Comparison of ENCODE assay signal across 10 cellular contexts in genomic region chr2:24342110-24342910, GRCh38. TPM values are rescaled to one million over a fixed set of nuclear protein-coding genes. Genes with fewer than 3 reads are reported as not detected.
A peak's percentile ranks its signal among the peaks of the same experiment; 100 is the strongest.
DNase-seq lines count a peak whose midpoint lies in the region; ATAC-seq and TF ChIP-seq lines count a peak whose summit lies in the region.
"Had no signal": no experiment of that assay in that cellular context is flagged by ENCODE, and none has a peak within 500 bp of the region (broad histone marks: within the 10 kb centered on the region; RNA-seq: fewer than 3 reads in every experiment).

No MANE protein-coding gene starts in this region.

- H3K9me2 ChIP-seq in hepatocyte (replicated peaks; ENCODE audit: insufficient read depth): no peaks in the 10 kb centered on the region

- no peak for TF ChIP-seq POLR2A in erythroblast (IDR thresholded peaks at IDR 0.05; ENCODE audit: low read length)

- no peak overlapping the region for H3K4me3 ChIP-seq in KMS-11 (IDR thresholded peaks at IDR 0.05; ENCODE audit: insufficient read depth, low read depth, low read length)
- no peak overlapping the region for H3K4me3 ChIP-seq in hepatocyte

- WGBS in hepatocyte (ENCODE audit: low lambda C conversion rate, missing lambda C conversion rate): 92% methylated on average over 9 of the region's 9 CpGs

- H4K20me1 ChIP-seq in KMS-11 (ENCODE audit: insufficient read depth) (peaks cover 6% of the 10 kb centered on the region; the same call in 1 of the 2 replicates), hepatocyte (ENCODE audit: insufficient read depth, poor library complexity, severe bottlenecking) (peaks cover 22% of the 10 kb centered on the region)

- peak; percentile 34 for DNase-seq in ELR (ENCODE audit: low read depth)
- DNase-seq in hepatocyte (ENCODE audit: low spot score): peak; percentile 41
- DNase-seq in stimulated activated CD4-positive, alpha-beta T cell treated with anti-CD3 and anti-CD28 coated beads, Interleukin-1b, Interleukin-23, amount 100 ng/mL, for 48 hours: no peak
- DNase-seq in erythroblast (lab: John Stamatoyannopoulos, UW): no peak
- DNase-seq in NCI-H1092 (lab: John Stamatoyannopoulos, UW): no peak
- DNase-seq in GOT3 (lab: John Stamatoyannopoulos, UW): no peak
- DNase-seq: activated CD4-positive, alpha-beta T cell treated with anti-CD3 and anti-CD28 coated beads, Interleukin-2, amount 10 ng/mL, durations not matched to agents 7 days and 5 days; NCI-H446 treated with DMSO at 0.1 percent for 48 hours had no signal

- ATAC-seq in GM21390 (IDR thresholded peaks at IDR 0.05; ENCODE audit: unreplicated experiment): peak; percentile 61

- H3K27ac ChIP-seq in KMS-11 (peak overlapping the region; percentile 11; the same call in 1 of the 2 replicates), hepatocyte (no peak overlapping the region)

- H3K36me3 ChIP-seq in KMS-11 (ENCODE audit: insufficient read depth): no peaks in the 10 kb centered on the region
- H3K36me3 ChIP-seq in hepatocyte (replicated peaks; ENCODE audit: insufficient read depth, low read depth): no peaks in the 10 kb centered on the region

- TF ChIP-seq CTCF in KMS-11 (conservative IDR thresholded peaks at IDR 0.05; ENCODE audit: low read depth, low read length) (no peak), hepatocyte (IDR thresholded peaks at IDR 0.05; ENCODE audit: poor library complexity) (no peak)

- H3K9ac ChIP-seq in KMS-11: no peak overlapping the region

- H3K4me2 ChIP-seq in KMS-11: no peak overlapping the region
- H3K4me2 ChIP-seq in hepatocyte: no peak overlapping the region

- H3K27me3 ChIP-seq in KMS-11 (ENCODE audit: insufficient read depth, low read depth) (no peaks in the 10 kb centered on the region), hepatocyte (no peaks in the 10 kb centered on the region)

- H3K79me2 ChIP-seq in KMS-11 (ENCODE audit: insufficient read depth, low read depth) (peaks cover 52% of the 10 kb centered on the region), hepatocyte (peaks cover 85% of the 10 kb centered on the region)

- H3K4me1 ChIP-seq in KMS-11 (ENCODE audit: low read depth, poor library complexity, severe bottlenecking): peaks cover 15% of the 10 kb centered on the region
- no peaks in the 10 kb centered on the region for H3K4me1 ChIP-seq in hepatocyte (ENCODE audit: insufficient read depth)

- H3K9me3 ChIP-seq in hepatocyte (ENCODE audit: low read depth): no peaks in the 10 kb centered on the region

- no peak overlapping the region for H2AFZ ChIP-seq in KMS-11 (ENCODE audit: low read depth)
- H2AFZ ChIP-seq in hepatocyte: no peak overlapping the region

RNA-seq across cellular contexts. Expression of gene ITSN2, which starts 18.0 kb away (rescaled TPM):
- 24.5 and 34.4 TPM in 2 replicates for total RNA-seq in hepatocyte
- 20.3 and 29.4 TPM in 2 replicates for polyA plus RNA-seq in hepatocyte

Comparison
In these comparisons a context has a peak if more than half of its experiments do, and no peak if none do; other contexts are left out.
1. DNase-seq: peak in ELR (single experiment) and hepatocyte (single experiment); none in stimulated activated CD4-positive, alpha-beta T cell treated with anti-CD3 and anti-CD28 coated beads, Interleukin-1b, Interleukin-23, amount 100 ng/mL, for 48 hours (single experiment), erythroblast (0 of 2), NCI-H1092 (single experiment) and GOT3 (single experiment).